ENCODE assay signal across 8 cellular contexts in the genomic region with DNA sequence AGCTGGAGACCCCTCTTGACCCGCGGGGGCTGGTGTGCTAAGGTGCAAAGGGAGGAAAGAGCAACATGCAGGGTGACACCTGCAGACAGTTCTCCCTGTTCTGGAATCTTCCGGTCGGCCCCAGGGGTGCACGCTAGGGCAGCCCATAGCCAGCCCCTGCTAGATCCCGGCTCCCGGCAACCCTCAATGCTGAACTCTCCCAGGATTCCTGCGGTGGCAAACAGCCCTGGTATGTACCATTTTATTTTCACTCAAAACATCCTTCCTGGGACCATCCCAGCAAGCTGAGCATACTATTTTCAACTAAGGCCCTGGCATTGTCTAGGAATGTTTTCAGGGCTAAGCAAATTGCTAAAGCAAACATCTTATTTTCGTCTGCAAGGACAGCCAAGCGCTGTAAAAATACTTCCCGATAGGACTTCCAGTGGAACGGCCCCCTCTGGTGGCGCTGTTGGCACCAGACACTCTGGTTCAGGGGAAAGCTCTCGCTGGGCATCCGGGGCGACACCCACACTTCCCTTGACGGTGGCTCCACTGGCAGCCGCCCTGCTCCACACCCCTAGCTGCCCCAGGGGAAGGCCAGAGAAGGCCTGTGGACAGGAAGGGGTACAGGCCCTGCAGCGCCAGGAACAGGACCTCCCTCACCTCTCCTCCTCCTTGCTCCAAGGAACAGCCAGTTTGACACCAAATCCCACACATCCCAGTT.
A peak's percentile ranks its signal among the peaks of the same experiment; 100 is the strongest.
DNase-seq lines count a peak whose midpoint lies in the region; ATAC-seq and TF ChIP-seq lines count a peak whose summit lies in the region.

No MANE protein-coding gene starts in this region.

- no peaks in the 10 kb centered on the region for H3K9me3 Mint-ChIP-seq in activated CD8-positive, alpha-beta T cell treated with anti-CD3 and anti-CD28 coated beads, Interleukin-2, amount 10 ng/mL, durations not matched to agents 7 days and 5 days (ENCODE audit: insufficient read depth)
- H3K9me3 Mint-ChIP-seq in naive thymus-derived CD4-positive, alpha-beta T cell: no peaks in the 10 kb centered on the region

- H3K27me3 Mint-ChIP-seq in activated CD8-positive, alpha-beta T cell treated with anti-CD3 and anti-CD28 coated beads, Interleukin-2, amount 10 ng/mL, durations not matched to agents 7 days and 5 days (ENCODE audit: low read depth): peaks cover 16% of the 10 kb centered on the region
- peaks cover 0 to 12% (median 4%) of the 10 kb centered on the region in 5 donors for H3K27me3 Mint-ChIP-seq in naive thymus-derived CD4-positive, alpha-beta T cell

- H3K36me3 ChIP-seq in naive thymus-derived CD4-positive, alpha-beta T cell (ENCODE audit: control insufficient read depth in 2 of 3, insufficient read depth in 3 of 3, low read length in 3 of 3): no peaks in the 10 kb centered on the region
- no peaks in the 10 kb centered on the region for H3K36me3 ChIP-seq in testis (ENCODE audit: low read depth, missing control alignments)

- H3K36me3 Mint-ChIP-seq in activated CD8-positive, alpha-beta T cell treated with anti-CD3 and anti-CD28 coated beads, Interleukin-2, amount 10 ng/mL, durations not matched to agents 7 days and 5 days (ENCODE audit: low read depth): no peaks in the 10 kb centered on the region
- peaks cover 0 to 3% (median 0%) of the 10 kb centered on the region in 5 donors for H3K36me3 Mint-ChIP-seq in naive thymus-derived CD4-positive, alpha-beta T cell

- CTCF ChIA-PET in activated CD8-positive, alpha-beta T cell treated with anti-CD3 and anti-CD28 coated beads, Interleukin-2, amount 10 ng/mL, durations not matched to agents 7 days and 5 days (lab: Charles Lee): interaction anchor here (0.9 to 2.5 kb wide), 8 partner anchors 10 to 312 kb away, joined by 3 to 13 read pairs (median 4); no protein-coding TSS in a partner anchor
- CTCF ChIA-PET in naive thymus-derived CD4-positive, alpha-beta T cell (lab: Charles Lee): no interaction called here

- POLR2A ChIA-PET in activated CD8-positive, alpha-beta T cell treated with anti-CD3 and anti-CD28 coated beads, Interleukin-2, amount 10 ng/mL, durations not matched to agents 7 days and 5 days (lab: Charles Lee): no interaction called here
- POLR2A ChIA-PET in naive thymus-derived CD4-positive, alpha-beta T cell (lab: Charles Lee): no interaction called here

- H3K4me3 ChIP-seq in naive thymus-derived CD4-positive, alpha-beta T cell (ENCODE audit: low read length): no peak overlapping the region
- H3K4me3 ChIP-seq in testis: no peak overlapping the region

- TF ChIP-seq POLR2A in testis (IDR thresholded peaks at IDR 0.05): no peak

- H3K4me3 Mint-ChIP-seq in activated CD8-positive, alpha-beta T cell treated with anti-CD3 and anti-CD28 coated beads, Interleukin-2, amount 10 ng/mL, durations not matched to agents 7 days and 5 days: no peak overlapping the region
- no peak overlapping the region for H3K4me3 Mint-ChIP-seq in naive thymus-derived CD4-positive, alpha-beta T cell

- no peak for ATAC-seq in activated CD8-positive, alpha-beta T cell treated with anti-CD3 and anti-CD28 coated beads, Interleukin-2, amount 10 ng/mL, durations not matched to agents 7 days and 5 days
- peak; percentile 48 for ATAC-seq in naive thymus-derived CD4-positive, alpha-beta T cell

- DNase-seq in NCI-H1436 (lab: John Stamatoyannopoulos, UW) (peak; percentile 67), NCI-H1436 treated with DMSO at 0.1 percent for 48 hours (lab: John Stamatoyannopoulos, UW) (no peak), NCI-H1092 (lab: John Stamatoyannopoulos, UW) (peak; percentile 33), fibroblast of peridontal ligament (ENCODE audit: extremely low read depth) (peak; percentile 94), testis (peak; percentile 89), NCI-H1105 treated with DMSO at 0.1 percent for 48 hours (lab: John Stamatoyannopoulos, UW) (no peak)
- DNase-seq in activated CD8-positive, alpha-beta T cell treated with anti-CD3 and anti-CD28 coated beads, Interleukin-2, amount 10 ng/mL, durations not matched to agents 7 days and 5 days: peak; percentile 55
- peak in 5 of 9 donors; percentile 4 to 36 (median 19) for DNase-seq in naive thymus-derived CD4-positive, alpha-beta T cell

- no peak overlapping the region for H3K27ac ChIP-seq in naive thymus-derived CD4-positive, alpha-beta T cell (ENCODE audit: low read depth, low read length)
- peak overlapping the region; percentile 79 to 80 for H3K27ac ChIP-seq in testis

- TF ChIP-seq CTCF in testis (IDR thresholded peaks at IDR 0.05): peak; percentile 75 to 88 (median 86)

- H3K27me3 ChIP-seq in naive thymus-derived CD4-positive, alpha-beta T cell (ENCODE audit: control insufficient read depth in 2 of 2, insufficient read depth in 2 of 2, low read length in 2 of 2): no peaks in the 10 kb centered on the region
- H3K27me3 ChIP-seq in testis: no peaks in the 10 kb centered on the region

- peaks cover 17% of the 10 kb centered on the region for H3K4me1 Mint-ChIP-seq in activated CD8-positive, alpha-beta T cell treated with anti-CD3 and anti-CD28 coated beads, Interleukin-2, amount 10 ng/mL, durations not matched to agents 7 days and 5 days (ENCODE audit: low read depth)
- peaks cover 12 to 27% (median 16%) of the 10 kb centered on the region in 7 donors for H3K4me1 Mint-ChIP-seq in naive thymus-derived CD4-positive, alpha-beta T cell

- no peak overlapping the region for H3K27ac Mint-ChIP-seq in activated CD8-positive, alpha-beta T cell treated with anti-CD3 and anti-CD28 coated beads, Interleukin-2, amount 10 ng/mL, durations not matched to agents 7 days and 5 days
- H3K27ac Mint-ChIP-seq in naive thymus-derived CD4-positive, alpha-beta T cell: no peak overlapping the region

- 28 to 35% methylated on average over 12 to 19 of the region's 19 CpGs for WGBS in testis, 2 donors

- intact Hi-C loops in naive thymus-derived CD4-positive, alpha-beta T cell (cut with micrococcal nuclease): no loop called here
- intact Hi-C loops in testis (cut with DNase I; ENCODE audit: low total_unique reads): no loop called here

- H3K9me3 ChIP-seq in naive thymus-derived CD4-positive, alpha-beta T cell (ENCODE audit: control insufficient read depth in 2 of 3, low read length in 3 of 3): no peaks in the 10 kb centered on the region
- no peaks in the 10 kb centered on the region for H3K9me3 ChIP-seq in testis

- H3K4me1 ChIP-seq in naive thymus-derived CD4-positive, alpha-beta T cell (ENCODE audit: control insufficient read depth in 2 of 2, insufficient read depth in 2 of 2, low read length in 2 of 2): no peaks in the 10 kb centered on the region
- H3K4me1 ChIP-seq in testis: peaks cover 81% of the 10 kb centered on the region

Comparison
In these comparisons a context has a peak if more than half of its experiments do, and no peak if none do; other contexts are left out.
1. DNase-seq: peak in NCI-H1436 (single experiment), NCI-H1092 (single experiment), activated CD8-positive, alpha-beta T cell treated with anti-CD3 and anti-CD28 coated beads, Interleukin-2, amount 10 ng/mL, durations not matched to agents 7 days and 5 days (single experiment), fibroblast of peridontal ligament (single experiment), naive thymus-derived CD4-positive, alpha-beta T cell (5 of 9) and testis (single experiment); none in NCI-H1436 treated with DMSO at 0.1 percent for 48 hours (single experiment) and NCI-H1105 treated with DMSO at 0.1 percent for 48 hours (single experiment).